1 cellular context compared by ENCODE assay signal in genomic region chr11:130737866-130738431, GRCh38.
TF ChIP-seq lines count a peak whose summit lies in the region.

No MANE protein-coding gene starts in this region.

TF ChIP-seq in SK-N-SH, 30 proteins besides CTCF, POLR2A, EP300 and RAD21 (continued from another document):
- TF ChIP-seq ZBTB33 (IDR thresholded peaks at IDR 0.05; ENCODE audit: borderline replicate concordance, low read depth) (no peak), NRF1 (IDR thresholded peaks at IDR 0.05; ENCODE audit: low read depth, low read length) (no peak), POLR2AphosphoS5 (IDR thresholded peaks at IDR 0.05; ENCODE audit: low read depth, low read length) (no peak), IRF3 (IDR thresholded peaks at IDR 0.05; ENCODE audit: low read depth, low read length) (no peak)
